19 cellular contexts compared by ENCODE assay signal in the genomic region with DNA sequence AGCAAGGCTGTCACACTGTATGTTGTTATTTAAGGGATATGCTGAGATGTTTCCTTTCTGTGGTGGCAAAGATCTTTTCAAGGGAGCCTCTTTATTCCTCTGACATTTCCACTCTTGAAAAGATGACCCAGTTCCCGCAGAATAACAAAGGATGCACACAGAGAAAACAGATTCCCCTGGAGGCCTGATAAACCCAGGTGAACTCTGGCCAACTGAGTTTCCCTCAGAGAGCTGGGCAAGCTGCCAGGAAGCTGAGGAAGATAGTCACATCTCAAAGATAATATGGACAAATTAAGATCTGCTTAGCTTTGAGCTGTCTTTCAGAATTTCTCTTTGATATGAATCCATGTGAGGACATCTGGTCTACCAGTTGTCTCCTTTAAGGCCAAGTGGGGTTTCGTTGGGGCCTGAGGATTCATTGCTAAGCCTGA. TPM values are rescaled to one million over a fixed set of nuclear protein-coding genes. Genes with fewer than 3 reads are reported as not detected.
DNase-seq lines count a peak whose midpoint lies in the region; ATAC-seq and TF ChIP-seq lines count a peak whose summit lies in the region.
"Had no signal": no experiment of that assay in that cellular context is flagged by ENCODE, and none has a peak within 500 bp of the region (broad histone marks: within the 10 kb centered on the region; RNA-seq: fewer than 3 reads in every experiment).

No MANE protein-coding gene starts in this region.

- no peaks in the 10 kb centered on the region for H3K36me3 Mint-ChIP-seq in neural crest cell (ENCODE audit: low read depth)
- H3K36me3 Mint-ChIP-seq in stimulated activated effector memory CD8-positive, alpha-beta T cell treated with anti-CD3 and anti-CD28 coated beads, Interleukin-12 subunit alpha, Interleukin-12 subunit beta, amount 100 ng/mL, for 72 hours, result no peaks in the 10 kb centered on the region
- H3K36me3 Mint-ChIP-seq: naive B cell had no signal

- H3K27me3 ChIP-seq in SJCRH30, result no peaks in the 10 kb centered on the region
- H3K27me3 ChIP-seq: esophagus squamous epithelium had no signal

- H3K4me3 ChIP-seq in SJCRH30, result no peak overlapping the region
- H3K4me3 ChIP-seq: esophagus squamous epithelium, GM12878, skin epidermis had no signal

- ATAC-seq in GM19324 (IDR thresholded peaks at IDR 0.05; ENCODE audit: low FRiP score, unreplicated experiment), result no peak
- no peak for ATAC-seq in stimulated activated effector memory CD8-positive, alpha-beta T cell treated with anti-CD3 and anti-CD28 coated beads, Interleukin-12 subunit alpha, Interleukin-12 subunit beta, amount 100 ng/mL, for 72 hours
- ATAC-seq: GM12878 had no signal

- H3K9me3 Mint-ChIP-seq in neural crest cell, result peaks cover 18% of the 10 kb centered on the region
- peaks cover 2% of the 10 kb centered on the region for H3K9me3 Mint-ChIP-seq in stimulated activated effector memory CD8-positive, alpha-beta T cell treated with anti-CD3 and anti-CD28 coated beads, Interleukin-12 subunit alpha, Interleukin-12 subunit beta, amount 100 ng/mL, for 72 hours
- H3K9me3 Mint-ChIP-seq: HFFc6 had no signal

- no peaks in the 10 kb centered on the region for H3K27me3 Mint-ChIP-seq in neural crest cell (ENCODE audit: low read depth)
- H3K27me3 Mint-ChIP-seq: activated CD4-positive, alpha-beta T cell treated with anti-CD3 and anti-CD28 coated beads, Interleukin-2, amount 10 ng/mL, durations not matched to agents 7 days and 5 days; naive B cell had no signal

- H3K4me1 Mint-ChIP-seq in neural crest cell, result peaks cover 33% of the 10 kb centered on the region
- H3K4me1 Mint-ChIP-seq in stimulated activated effector memory CD8-positive, alpha-beta T cell treated with anti-CD3 and anti-CD28 coated beads, Interleukin-12 subunit alpha, Interleukin-12 subunit beta, amount 100 ng/mL, for 72 hours, result no peaks in the 10 kb centered on the region
- H3K4me1 Mint-ChIP-seq: activated CD4-positive, alpha-beta T cell treated with anti-CD3 and anti-CD28 coated beads, Interleukin-2, amount 10 ng/mL, durations not matched to agents 7 days and 5 days; naive B cell had no signal

- peak overlapping the region; percentile 87 for H3K27ac Mint-ChIP-seq in neural crest cell (ENCODE audit: unreplicated experiment)
- H3K27ac Mint-ChIP-seq in stimulated activated effector memory CD8-positive, alpha-beta T cell treated with anti-CD3 and anti-CD28 coated beads, Interleukin-12 subunit alpha, Interleukin-12 subunit beta, amount 100 ng/mL, for 72 hours, result no peak overlapping the region
- H3K27ac Mint-ChIP-seq: activated CD4-positive, alpha-beta T cell treated with anti-CD3 and anti-CD28 coated beads, Interleukin-2, amount 10 ng/mL, durations not matched to agents 7 days and 5 days; HFFc6 had no signal

- H3K27ac ChIP-seq in SJCRH30, result peak overlapping the region; percentile 41
- H3K27ac ChIP-seq: esophagus squamous epithelium, skin epidermis had no signal

- no peaks in the 10 kb centered on the region for H3K9me3 ChIP-seq in SJCRH30 (replicated peaks)
- H3K9me3 ChIP-seq: esophagus squamous epithelium had no signal

- H3K36me3 ChIP-seq in SJCRH30, result no peaks in the 10 kb centered on the region
- H3K36me3 ChIP-seq: esophagus squamous epithelium had no signal

- peak overlapping the region; percentile 72 for H3K4me3 Mint-ChIP-seq in neural crest cell
- no peak overlapping the region for H3K4me3 Mint-ChIP-seq in stimulated activated effector memory CD8-positive, alpha-beta T cell treated with anti-CD3 and anti-CD28 coated beads, Interleukin-12 subunit alpha, Interleukin-12 subunit beta, amount 100 ng/mL, for 72 hours
- H3K4me3 Mint-ChIP-seq: activated CD4-positive, alpha-beta T cell treated with anti-CD3 and anti-CD28 coated beads, Interleukin-2, amount 10 ng/mL, durations not matched to agents 7 days and 5 days; HFFc6; naive B cell had no signal

- H3K4me1 ChIP-seq in SJCRH30, result no peaks in the 10 kb centered on the region

- DNase-seq in COR-L47 (lab: John Stamatoyannopoulos, UW) (peak; percentile 45), NCI-H146 (lab: John Stamatoyannopoulos, UW) (peak; percentile 73), SJCRH30 (peak; percentile 2 to 28), neural crest cell (ENCODE audit: low read depth, low spot score) (no peak), Kasumi-1 (lab: John Stamatoyannopoulos, UW) (no peak)
- no peak for DNase-seq in stimulated activated effector memory CD8-positive, alpha-beta T cell treated with anti-CD3 and anti-CD28 coated beads, Interleukin-12 subunit alpha, Interleukin-12 subunit beta, amount 100 ng/mL, for 72 hours (ENCODE audit: low spot score in 2 of 2)
- DNase-seq: activated CD4-positive, alpha-beta T cell treated with anti-CD3 and anti-CD28 coated beads, Interleukin-2, amount 10 ng/mL, durations not matched to agents 7 days and 5 days; AML-193; cerebellar nuclear complex; effector CD8-positive, alpha-beta T cell; esophagus squamous epithelium; GF-D8; HFFc6; naive B cell; NK-92 treated with Interleukin-12 subunit alpha and Interleukin-12 subunit beta, amount 100 ng/mL, for 24 hours; stimulated activated CD4-positive, alpha-beta T cell treated with anti-CD3 and anti-CD28 coated beads, Interleukin-4, amount 100 ng/mL, for 24 hours had no signal

- no peak for TF ChIP-seq CTCF in neural crest cell (conservative IDR thresholded peaks at IDR 0.05)

RNA-seq across cellular contexts. Expression of gene ID4, which starts 59.4 kb away (rescaled TPM):
- 0.66 and 1.2 TPM in 2 replicates for total RNA-seq in SJCRH30 (2014; rRNA removed; shearing (Covaris generic))
- total RNA-seq in neural crest cell, result 104 and 106 TPM in 2 replicates
- total RNA-seq: activated CD4-positive, alpha-beta T cell treated with anti-CD3 and anti-CD28 coated beads, Interleukin-2, amount 10 ng/mL, durations not matched to agents 7 days and 5 days; GM12878 had no signal

Comparison
In these comparisons a context has a peak if more than half of its experiments do, and no peak if none do; other contexts are left out.
1. DNase-seq: peak in COR-L47 (single experiment), NCI-H146 (single experiment) and SJCRH30 (2 of 2); none in neural crest cell (single experiment), Kasumi-1 (0 of 2) and stimulated activated effector memory CD8-positive, alpha-beta T cell treated with anti-CD3 and anti-CD28 coated beads, Interleukin-12 subunit alpha, Interleukin-12 subunit beta, amount 100 ng/mL, for 72 hours (0 of 2).
2. RNA of gene ID4, which starts 59.4 kb away (total RNA-seq): 104 to 106 TPM in neural crest cell; 0.66 to 1.2 TPM in SJCRH30; every median in the first group is over 10 times any median in the second.